In the genomic region with DNA sequence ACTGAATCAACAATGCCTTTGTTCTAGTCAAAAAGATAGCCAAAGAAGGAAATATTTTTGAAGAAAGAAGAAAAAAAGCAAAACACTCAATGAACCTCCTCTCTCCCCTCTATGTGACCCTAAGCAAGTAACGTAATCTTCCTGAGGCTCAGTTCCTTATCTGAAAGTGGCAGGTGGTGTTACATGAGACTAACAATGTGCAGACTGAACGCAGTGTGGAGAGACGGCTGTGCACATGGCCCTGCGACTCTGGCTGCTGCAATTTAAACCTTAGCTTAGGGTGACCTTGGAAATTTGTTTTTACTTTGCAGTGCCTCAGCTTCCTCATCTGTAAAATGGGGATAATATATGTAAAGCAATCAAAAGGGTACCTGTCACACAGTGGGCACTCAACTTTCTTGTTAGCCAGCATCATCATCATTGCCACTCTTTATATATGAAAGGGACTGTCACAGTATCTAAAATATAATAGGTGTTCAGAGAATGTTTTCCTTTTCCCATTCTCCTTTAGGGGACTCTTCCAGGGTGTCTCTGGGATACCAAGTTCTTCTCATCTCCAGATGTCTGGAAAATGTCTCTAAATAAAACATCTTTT, we compare ENCODE assay signal across 8 cellular contexts.
A peak's percentile ranks its signal among the peaks of the same experiment; 100 is the strongest.
DNase-seq lines count a peak whose midpoint lies in the region; ATAC-seq and TF ChIP-seq lines count a peak whose summit lies in the region.

No MANE protein-coding gene starts in this region.

- no peaks in the 10 kb centered on the region for H3K79me2 ChIP-seq in parathyroid adenoma

- H3K9me3 ChIP-seq in breast epithelium (no peaks in the 10 kb centered on the region), parathyroid adenoma (ENCODE audit: control insufficient read depth, low read length) (no peaks in the 10 kb centered on the region)

- no peak overlapping the region for H2AFZ ChIP-seq in parathyroid adenoma

- H3K27me3 ChIP-seq in breast epithelium (no peaks in the 10 kb centered on the region), parathyroid adenoma (ENCODE audit: control insufficient read depth, insufficient read depth, low read length) (no peaks in the 10 kb centered on the region)

- peak overlapping the region; percentile 3 for H3K4me2 ChIP-seq in parathyroid adenoma (ENCODE audit: low read length)

- H3K4me1 ChIP-seq in breast epithelium (peaks cover 0 to 18% of the 10 kb centered on the region in 2 donors), parathyroid adenoma (peaks cover 60% of the 10 kb centered on the region)

- no peak for TF ChIP-seq POLR2A in breast epithelium (IDR thresholded peaks at IDR 0.05)

- H3K36me3 Mint-ChIP-seq in activated CD8-positive, alpha-beta T cell treated with anti-CD3 and anti-CD28 coated beads, Interleukin-2, amount 10 ng/mL, durations not matched to agents 7 days and 5 days (ENCODE audit: low read depth), result no peaks in the 10 kb centered on the region

- TF ChIP-seq CTCF in breast epithelium (IDR thresholded peaks at IDR 0.05) (no peak), parathyroid adenoma (IDR thresholded peaks at IDR 0.05) (no peak)

- no peaks in the 10 kb centered on the region for H3K27me3 Mint-ChIP-seq in activated CD8-positive, alpha-beta T cell treated with anti-CD3 and anti-CD28 coated beads, Interleukin-2, amount 10 ng/mL, durations not matched to agents 7 days and 5 days (ENCODE audit: low read depth)

- CTCF ChIA-PET in activated CD8-positive, alpha-beta T cell treated with anti-CD3 and anti-CD28 coated beads, Interleukin-2, amount 10 ng/mL, durations not matched to agents 7 days and 5 days (lab: Charles Lee), result interaction anchor here (0.6 kb wide), 1 partner anchor 9 kb away, joined by 3 read pairs; no protein-coding TSS in a partner anchor

- H3K36me3 ChIP-seq in breast epithelium (no peaks in the 10 kb centered on the region), parathyroid adenoma (ENCODE audit: control insufficient read depth, insufficient read depth, low read length) (no peaks in the 10 kb centered on the region)

- ATAC-seq in GM18868 (IDR thresholded peaks at IDR 0.05; ENCODE audit: unreplicated experiment) (peak; percentile 92), HG03378 (IDR thresholded peaks at IDR 0.05; ENCODE audit: unreplicated experiment) (no peak), HG02870 (IDR thresholded peaks at IDR 0.05; ENCODE audit: unreplicated experiment) (no peak)
- no peak for ATAC-seq in activated CD8-positive, alpha-beta T cell treated with anti-CD3 and anti-CD28 coated beads, Interleukin-2, amount 10 ng/mL, durations not matched to agents 7 days and 5 days

- no peak overlapping the region for H3K27ac Mint-ChIP-seq in activated CD8-positive, alpha-beta T cell treated with anti-CD3 and anti-CD28 coated beads, Interleukin-2, amount 10 ng/mL, durations not matched to agents 7 days and 5 days

- DNase-seq in HUDEP-2 (lab: John Stamatoyannopoulos, UW; ENCODE audit: unreplicated experiment in 76 of 76), result peak in 48 of 76 experiments; percentile 5 to 68 (median 28)
- no peak for DNase-seq in breast epithelium (ENCODE audit: low spot score in 2 of 2)
- DNase-seq in activated CD8-positive, alpha-beta T cell treated with anti-CD3 and anti-CD28 coated beads, Interleukin-2, amount 10 ng/mL, durations not matched to agents 7 days and 5 days, result no peak
- DNase-seq in pons (ENCODE audit: low spot score), result no peak

- H3K27ac ChIP-seq in breast epithelium (peak overlapping the region; percentile 57 to 76), parathyroid adenoma (peak overlapping the region; percentile 99)

- POLR2A ChIA-PET in activated CD8-positive, alpha-beta T cell treated with anti-CD3 and anti-CD28 coated beads, Interleukin-2, amount 10 ng/mL, durations not matched to agents 7 days and 5 days (lab: Charles Lee), result interaction anchor here (2.0 kb wide), 1 partner anchor 26 kb away, joined by 7 read pairs; no protein-coding TSS in a partner anchor

- H3K9ac ChIP-seq in parathyroid adenoma, result no peak overlapping the region

- H3K4me3 ChIP-seq in breast epithelium (no peak overlapping the region), parathyroid adenoma (ENCODE audit: low read depth, low read length) (peak overlapping the region; percentile 5)

- no peaks in the 10 kb centered on the region for H3K9me3 Mint-ChIP-seq in activated CD8-positive, alpha-beta T cell treated with anti-CD3 and anti-CD28 coated beads, Interleukin-2, amount 10 ng/mL, durations not matched to agents 7 days and 5 days (ENCODE audit: insufficient read depth)

- H3K4me1 Mint-ChIP-seq in activated CD8-positive, alpha-beta T cell treated with anti-CD3 and anti-CD28 coated beads, Interleukin-2, amount 10 ng/mL, durations not matched to agents 7 days and 5 days (ENCODE audit: low read depth), result peaks cover 44% of the 10 kb centered on the region

- no peak overlapping the region for H3K4me3 Mint-ChIP-seq in activated CD8-positive, alpha-beta T cell treated with anti-CD3 and anti-CD28 coated beads, Interleukin-2, amount 10 ng/mL, durations not matched to agents 7 days and 5 days

- intact Hi-C loops in breast epithelium (cut with DNase I; ENCODE audit: low total_unique reads), result no loop called here

Comparison
In these comparisons a context has a peak if more than half of its experiments do, and no peak if none do; other contexts are left out.
1. DNase-seq: peak in HUDEP-2 (48 of 76); none in breast epithelium (0 of 2), activated CD8-positive, alpha-beta T cell treated with anti-CD3 and anti-CD28 coated beads, Interleukin-2, amount 10 ng/mL, durations not matched to agents 7 days and 5 days (single experiment) and pons (single experiment).